In genomic region chr12:22473212-22473611, GRCh38 we compare ENCODE assay signal across 1 cellular context.
TF ChIP-seq lines count a peak whose summit lies in the region.

No MANE protein-coding gene starts in this region.

TF ChIP-seq in GM12878, 131 proteins besides CTCF, POLR2A, EP300 and RAD21 (continued from another document):
- TF ChIP-seq ZBTB4 (CRISPR knock-in tag; IDR thresholded peaks at IDR 0.05) (no peak), CBFB (IDR thresholded peaks at IDR 0.05; ENCODE audit: low read depth) (no peak), ZNF687 (IDR thresholded peaks at IDR 0.05) (no peak), IKZF2 (IDR thresholded peaks at IDR 0.05) (peak in 1 of 2 experiments; percentile 23; a peak in 2 of 4 replicates), ZNF274 (IDR thresholded peaks at IDR 0.05; ENCODE audit: insufficient read depth, insufficient read length) (no peak), HDGF (IDR thresholded peaks at IDR 0.05) (peak; percentile 74), SRF (IDR thresholded peaks at IDR 0.05; ENCODE audit: low read depth in 2 of 2, low read length in 2 of 2) (no peak), ZBTB33 (IDR thresholded peaks at IDR 0.05) (no peak), EED (IDR thresholded peaks at IDR 0.05; ENCODE audit: low read depth) (0 out of 2 replicates have a peak, but pooled peaks have one; percentile 33), E2F8 (IDR thresholded peaks at IDR 0.05; ENCODE audit: low read depth, partially characterized antibody) (no peak), MYC (IDR thresholded peaks at IDR 0.05; ENCODE audit: insufficient read depth, insufficient read length, insufficient replicate concordance, low read length, severe bottlenecking) (no peak), BHLHE40 (IDR thresholded peaks at IDR 0.05; ENCODE audit: borderline replicate concordance in 1 of 2, low read depth in 2 of 2, low read length in 1 of 2) (0 out of 4 replicates have a peak, but pooled peaks of 1 of the 2 experiments have one; percentile 15), GABPA (IDR thresholded peaks at IDR 0.05; ENCODE audit: low read depth) (no peak), RB1 (IDR thresholded peaks at IDR 0.05; ENCODE audit: borderline replicate concordance) (no peak), ASH2L (IDR thresholded peaks at IDR 0.05; ENCODE audit: borderline replicate concordance, low read depth) (no peak), USF1 (IDR thresholded peaks at IDR 0.05; ENCODE audit: borderline replicate concordance, extremely low read length, insufficient read depth, low read depth, low read length) (no peak), LARP7 (IDR thresholded peaks at IDR 0.05) (no peak), BCLAF1 (IDR thresholded peaks at IDR 0.05) (no peak)
